Comparison of ENCODE assay signal across 8 cellular contexts in genomic region chr1:9561429-9561828, GRCh38. TPM values are rescaled to one million over a fixed set of nuclear protein-coding genes. Genes with fewer than 3 reads are reported as not detected.
DNase-seq lines count a peak whose midpoint lies in the region; ATAC-seq and TF ChIP-seq lines count a peak whose summit lies in the region.

No MANE protein-coding gene starts in this region.

- H3K9me3 Mint-ChIP-seq in stimulated activated naive B cell treated with anti-CD40 and anti-IgM and Interleukin-4, amounts not matched to agents 10 μg/mL and 1 μg/mL and 100 μg/mL, for 72 hours = no peaks in the 10 kb centered on the region
- H3K9me3 Mint-ChIP-seq in natural killer cell treated with Interleukin-12 subunit alpha and Interleukin-12 subunit beta and Interleukin-15 and Interleukin-18, amount 100 ng/mL, for 72 hours = no peaks in the 10 kb centered on the region

- 4 to 10% (median 5%) methylated on average over 3 of the region's 3 CpGs for WGBS in psoas muscle, 3 donors

- H3K4me1 Mint-ChIP-seq in stimulated activated naive B cell treated with anti-CD40 and anti-IgM and Interleukin-4, amounts not matched to agents 10 μg/mL and 1 μg/mL and 100 μg/mL, for 72 hours = peaks cover 0 to 1% of the 10 kb centered on the region in 2 donors
- peaks cover 9 to 11% of the 10 kb centered on the region in 2 donors for H3K4me1 Mint-ChIP-seq in natural killer cell treated with Interleukin-12 subunit alpha and Interleukin-12 subunit beta and Interleukin-15 and Interleukin-18, amount 100 ng/mL, for 72 hours (ENCODE audit: low read depth in 2 of 2)

- H3K9me3 ChIP-seq in SJCRH30 (replicated peaks) (no peaks in the 10 kb centered on the region), psoas muscle (no peaks in the 10 kb centered on the region)

- peak; percentile 77 to 82 (median 82) for ATAC-seq in psoas muscle
- no peak for ATAC-seq in stimulated activated naive B cell treated with anti-CD40 and anti-IgM and Interleukin-4, amounts not matched to agents 10 μg/mL and 1 μg/mL and 100 μg/mL, for 72 hours (replicated peaks)
- no peak for ATAC-seq in natural killer cell treated with Interleukin-12 subunit alpha and Interleukin-12 subunit beta and Interleukin-15 and Interleukin-18, amount 100 ng/mL, for 72 hours
- ATAC-seq in GM21723 (IDR thresholded peaks at IDR 0.05; ENCODE audit: unreplicated experiment) = no peak

- H3K27me3 Mint-ChIP-seq in stimulated activated naive B cell treated with anti-CD40 and anti-IgM and Interleukin-4, amounts not matched to agents 10 μg/mL and 1 μg/mL and 100 μg/mL, for 72 hours = no peaks in the 10 kb centered on the region
- no peaks in the 10 kb centered on the region for H3K27me3 Mint-ChIP-seq in natural killer cell treated with Interleukin-12 subunit alpha and Interleukin-12 subunit beta and Interleukin-15 and Interleukin-18, amount 100 ng/mL, for 72 hours

- H3K4me3 ChIP-seq in SJCRH30 = no peak overlapping the region
- H3K4me3 ChIP-seq in foreskin fibroblast (ENCODE audit: low read depth in 1 of 2, low read length in 2 of 2) = no peak overlapping the region
- no peak overlapping the region for H3K4me3 ChIP-seq in psoas muscle

- H3K36me3 Mint-ChIP-seq in stimulated activated naive B cell treated with anti-CD40 and anti-IgM and Interleukin-4, amounts not matched to agents 10 μg/mL and 1 μg/mL and 100 μg/mL, for 72 hours = peaks cover 27 to 30% of the 10 kb centered on the region in 2 donors
- H3K36me3 Mint-ChIP-seq in natural killer cell treated with Interleukin-12 subunit alpha and Interleukin-12 subunit beta and Interleukin-15 and Interleukin-18, amount 100 ng/mL, for 72 hours = peaks cover 9% of the 10 kb centered on the region

- H3K36me3 ChIP-seq in SJCRH30 (peaks cover 30% of the 10 kb centered on the region), psoas muscle (ENCODE audit: insufficient read depth in 1 of 2, low read depth in 1 of 2) (peaks cover 0 to 12% of the 10 kb centered on the region in 2 donors)

- H3K4me1 ChIP-seq in SJCRH30 (peaks cover 8% of the 10 kb centered on the region; the same call in 1 of the 2 replicates), psoas muscle (peaks cover 41% of the 10 kb centered on the region)

- DNase-seq in AG08396 (ENCODE audit: low spot score) = peak; percentile 58
- DNase-seq in LHCN-M2 (ENCODE audit: low read depth) = peak; percentile 84
- peak; percentile 61 to 85 for DNase-seq in SJCRH30
- peak; percentile 63 to 77 for DNase-seq in foreskin fibroblast
- no peak for DNase-seq in psoas muscle
- no peak for DNase-seq in stimulated activated naive B cell treated with anti-CD40 and anti-IgM and Interleukin-4, amounts not matched to agents 10 μg/mL and 1 μg/mL and 100 μg/mL, for 72 hours
- no peak for DNase-seq in natural killer cell treated with Interleukin-12 subunit alpha and Interleukin-12 subunit beta and Interleukin-15 and Interleukin-18, amount 100 ng/mL, for 72 hours (ENCODE audit: low spot score)

- TF ChIP-seq CTCF in foreskin fibroblast (IDR thresholded peaks at IDR 0.05; ENCODE audit: low read depth, low read length) (no peak), psoas muscle (IDR thresholded peaks at IDR 0.05) (no peak)

- H3K27ac Mint-ChIP-seq in stimulated activated naive B cell treated with anti-CD40 and anti-IgM and Interleukin-4, amounts not matched to agents 10 μg/mL and 1 μg/mL and 100 μg/mL, for 72 hours = no peak overlapping the region
- no peak overlapping the region for H3K27ac Mint-ChIP-seq in natural killer cell treated with Interleukin-12 subunit alpha and Interleukin-12 subunit beta and Interleukin-15 and Interleukin-18, amount 100 ng/mL, for 72 hours

- H3K27me3 ChIP-seq in SJCRH30 = no peaks in the 10 kb centered on the region
- H3K27me3 ChIP-seq in psoas muscle (ENCODE audit: insufficient read depth in 3 of 3, low read length in 2 of 3) = no peaks in the 10 kb centered on the region

- H3K27ac ChIP-seq in SJCRH30 (peak overlapping the region; percentile 23), psoas muscle (no peak overlapping the region)

- H3K4me3 Mint-ChIP-seq in stimulated activated naive B cell treated with anti-CD40 and anti-IgM and Interleukin-4, amounts not matched to agents 10 μg/mL and 1 μg/mL and 100 μg/mL, for 72 hours = no peak overlapping the region
- H3K4me3 Mint-ChIP-seq in natural killer cell treated with Interleukin-12 subunit alpha and Interleukin-12 subunit beta and Interleukin-15 and Interleukin-18, amount 100 ng/mL, for 72 hours = no peak overlapping the region

- intact Hi-C loops in psoas muscle (cut with DNase I) = no loop called here

RNA-seq across cellular contexts. Expression of gene SLC25A33, which starts 22.2 kb away (rescaled TPM):
- total RNA-seq in LHCN-M2 (2014; rRNA removed) (5.5 and 5.8 TPM in 2 replicates), psoas muscle (10 to 100 TPM in 1 of 4 donors, 1 to 10 TPM in 3; 1.7 to 26.8 (median 6.1) TPM)
- 2.7 TPM for polyA plus RNA-seq in LHCN-M2 (2012)
- 20.8 and 21.0 TPM in 2 replicates for total RNA-seq in SJCRH30 (2014; rRNA removed; shearing (Covaris generic))
- 10 to 100 TPM in 1 of 3 donors, 1 to 10 TPM in 2; 2.5 to 10.5 (median 9.2) TPM for polyA plus RNA-seq in psoas muscle
- 10 to 100 TPM in 1 of 2 donors, 1 to 10 TPM in 1; 7.1 to 13.6 TPM for total RNA-seq in natural killer cell treated with Interleukin-12 subunit alpha and Interleukin-12 subunit beta and Interleukin-15 and Interleukin-18, amount 100 ng/mL, for 72 hours

RNA-seq across cellular contexts. Expression of gene TMEM201, which starts 27.3 kb away (rescaled TPM):
- total RNA-seq in LHCN-M2 (2014; rRNA removed) (14.2 and 14.7 TPM in 2 replicates), psoas muscle (10 to 100 TPM; 15.7 to 37.3 (median 29.0) TPM)
- polyA plus RNA-seq in LHCN-M2 (2012) = 7.8 TPM
- 42.6 and 43.1 TPM in 2 replicates for total RNA-seq in SJCRH30 (2014; rRNA removed; shearing (Covaris generic))
- 10 to 100 TPM; 20.7 to 26.0 (median 23.2) TPM for polyA plus RNA-seq in psoas muscle
- total RNA-seq in natural killer cell treated with Interleukin-12 subunit alpha and Interleukin-12 subunit beta and Interleukin-15 and Interleukin-18, amount 100 ng/mL, for 72 hours = 10 to 100 TPM; 16.5 to 51.0 TPM

Comparison
In these comparisons a context has a peak if more than half of its experiments do, and no peak if none do; other contexts are left out.
1. DNase-seq: peak in AG08396 (single experiment), LHCN-M2 (single experiment), SJCRH30 (2 of 2) and foreskin fibroblast (2 of 2); none in psoas muscle (0 of 2), stimulated activated naive B cell treated with anti-CD40 and anti-IgM and Interleukin-4, amounts not matched to agents 10 μg/mL and 1 μg/mL and 100 μg/mL, for 72 hours (single experiment) and natural killer cell treated with Interleukin-12 subunit alpha and Interleukin-12 subunit beta and Interleukin-15 and Interleukin-18, amount 100 ng/mL, for 72 hours (single experiment).
2. ATAC-seq: peak in psoas muscle (4 of 4); none in stimulated activated naive B cell treated with anti-CD40 and anti-IgM and Interleukin-4, amounts not matched to agents 10 μg/mL and 1 μg/mL and 100 μg/mL, for 72 hours (0 of 2), natural killer cell treated with Interleukin-12 subunit alpha and Interleukin-12 subunit beta and Interleukin-15 and Interleukin-18, amount 100 ng/mL, for 72 hours (0 of 2) and GM21723 (single experiment).